Comparison of ENCODE assay signal across 8 cellular contexts in genomic region chr15:31197497-31198414, GRCh38.
DNase-seq lines count a peak whose midpoint lies in the region; ATAC-seq, FAIRE-seq and TF ChIP-seq lines count a peak whose summit lies in the region.

No MANE protein-coding gene starts in this region.

- intact Hi-C loops in endothelial cell of umbilical vein (cut with micrococcal nuclease) = no loop called here

- H3K27me3 ChIP-seq in BLaER1 (no peaks in the 10 kb centered on the region), HAP-1 (ENCODE audit: low read depth) (no peaks in the 10 kb centered on the region), endothelial cell of umbilical vein (ENCODE audit: control insufficient read depth in 2 of 2, insufficient read depth in 2 of 2, low read length in 2 of 2) (no peaks in the 10 kb centered on the region), neural cell (ENCODE audit: insufficient read depth, low read depth, low read length) (no peaks in the 10 kb centered on the region)

- H3K79me2 ChIP-seq in endothelial cell of umbilical vein (ENCODE audit: control insufficient read depth, insufficient read depth, low read length) (no peaks in the 10 kb centered on the region), neural cell (replicated peaks; ENCODE audit: insufficient read depth, low read length) (no peaks in the 10 kb centered on the region)

- TF ChIP-seq CTCF in WI38 (IDR thresholded peaks at IDR 0.05; ENCODE audit: low read depth, low read length) = peak; percentile 80
- peak; percentile 73 to 83 for TF ChIP-seq CTCF in endothelial cell of umbilical vein (IDR thresholded peaks at IDR 0.05; ENCODE audit: extremely low read depth in 1 of 2, insufficient read depth in 1 of 2, low read depth in 1 of 2, low read length in 2 of 2)
- peak; percentile 12 for TF ChIP-seq CTCF in neural cell (IDR thresholded peaks at IDR 0.05; ENCODE audit: poor library complexity, severe bottlenecking)

- no peaks in the 10 kb centered on the region for H3K36me3 ChIP-seq in BLaER1
- H3K36me3 ChIP-seq in HAP-1 (replicated peaks) = no peaks in the 10 kb centered on the region
- H3K36me3 ChIP-seq in endothelial cell of umbilical vein (ENCODE audit: control insufficient read depth in 2 of 2, extremely low read depth in 1 of 2, insufficient read depth in 2 of 2, low read length in 2 of 2) = no peaks in the 10 kb centered on the region
- no peaks in the 10 kb centered on the region for H3K36me3 ChIP-seq in neural cell (ENCODE audit: insufficient read depth, low read length)

- POLR2A ChIA-PET in endothelial cell of umbilical vein (lab: Charles Lee) = no interaction called here

- peak; percentile 31 for FAIRE-seq in endothelial cell of umbilical vein (lab: Jason Lieb, UNC)

- no peaks in the 10 kb centered on the region for H3F3A ChIP-seq in neural cell (ENCODE audit: insufficient read depth, low read length, poor library complexity, severe bottlenecking)

- H3K9me1 ChIP-seq in endothelial cell of umbilical vein (replicated peaks; ENCODE audit: control insufficient read depth, extremely low read depth, insufficient read depth, low read length) = no peaks in the 10 kb centered on the region

- no peak for TF ChIP-seq POLR2A in endothelial cell of umbilical vein (IDR thresholded peaks at IDR 0.05; ENCODE audit: low read depth, low read length)

- H3K9me3 ChIP-seq in BLaER1 (peaks cover 4% of the 10 kb centered on the region; the same call in 1 of the 2 replicates), HAP-1 (no peaks in the 10 kb centered on the region), endothelial cell of umbilical vein (replicated peaks; ENCODE audit: control insufficient read depth, insufficient read depth, low read length) (no peaks in the 10 kb centered on the region), neural cell (ENCODE audit: low read length) (no peaks in the 10 kb centered on the region)

- H2AFZ ChIP-seq in endothelial cell of umbilical vein (ENCODE audit: low read depth, low read length) (no peak overlapping the region), neural cell (ENCODE audit: low read depth, low read length) (no peak overlapping the region)

- in situ Hi-C loops in HAP-1 (cut with MboI; ENCODE audit: low sequenced_read_pairs) = no loop called here

- ATAC-seq in GM18870 (IDR thresholded peaks at IDR 0.05; ENCODE audit: unreplicated experiment) (no peak), GM18858 (IDR thresholded peaks at IDR 0.05; ENCODE audit: unreplicated experiment) (no peak), HG02973 (IDR thresholded peaks at IDR 0.05; ENCODE audit: unreplicated experiment) (no peak)

- 0 out of 2 replicates have a peak overlapping the region, but pooled peaks have one; percentile 2 for H3K4me2 ChIP-seq in BLaER1
- no peak overlapping the region for H3K4me2 ChIP-seq in endothelial cell of umbilical vein (ENCODE audit: insufficient read depth, low read length)
- no peak overlapping the region for H3K4me2 ChIP-seq in neural cell (ENCODE audit: low read length)

- TF ChIP-seq RAD21 in neural cell (conservative IDR thresholded peaks at IDR 0.05) = no peak

- H3K27ac ChIP-seq in BLaER1 = no peak overlapping the region
- H3K27ac ChIP-seq in endothelial cell of umbilical vein (ENCODE audit: insufficient read depth, low read depth, low read length) = no peak overlapping the region
- H3K27ac ChIP-seq in neural cell (ENCODE audit: low read length) = no peak overlapping the region

- dilution Hi-C loops in endothelial cell of umbilical vein (cut with MboI; ENCODE audit: extremely low pct_ligation_motif_present, low sequenced_read_pairs) = no loop called here

- H3K4me3 ChIP-seq in BLaER1 = no peak overlapping the region
- no peak overlapping the region for H3K4me3 ChIP-seq in HAP-1
- no peak overlapping the region for H3K4me3 ChIP-seq in WI38 (ENCODE audit: low read depth, low read length)
- no peak overlapping the region for H3K4me3 ChIP-seq in endothelial cell of umbilical vein (replicated peaks in 1 of 3; ENCODE audit: insufficient read depth in 1 of 3, low read depth in 1 of 3, low read length in 3 of 3)
- no peak overlapping the region for H3K4me3 ChIP-seq in neural cell (ENCODE audit: low read length)

- H4K20me1 ChIP-seq in BLaER1 (no peaks in the 10 kb centered on the region), endothelial cell of umbilical vein (replicated peaks; ENCODE audit: control insufficient read depth, extremely low read depth, insufficient read depth, low read length) (no peaks in the 10 kb centered on the region), neural cell (ENCODE audit: insufficient read depth) (no peaks in the 10 kb centered on the region)

- peaks cover 53% of the 10 kb centered on the region for H3K4me1 ChIP-seq in BLaER1
- H3K4me1 ChIP-seq in HAP-1 = no peaks in the 10 kb centered on the region
- H3K4me1 ChIP-seq in endothelial cell of umbilical vein (ENCODE audit: control insufficient read depth, extremely low read depth, insufficient read depth, low read length) = no peaks in the 10 kb centered on the region

- no peak for TF ChIP-seq EP300 in neural cell (conservative IDR thresholded peaks at IDR 0.05; ENCODE audit: poor library complexity, severe bottlenecking)

- DNase-seq in HAP-1 (ENCODE audit: low spot score in 2 of 2) (peak; percentile 31 to 79), endothelial cell of umbilical vein (ENCODE audit: low read depth, low spot score) (peak; percentile 43)

- no peaks in the 10 kb centered on the region for H3K9me2 ChIP-seq in neural cell (ENCODE audit: insufficient read depth, low read length)

- H3K9ac ChIP-seq in BLaER1 = no peak overlapping the region
- H3K9ac ChIP-seq in endothelial cell of umbilical vein (replicated peaks; ENCODE audit: extremely low read depth, insufficient read depth, low read length) = no peak overlapping the region
- no peak overlapping the region for H3K9ac ChIP-seq in neural cell (ENCODE audit: low read length)

- CTCF ChIA-PET in endothelial cell of umbilical vein (lab: Charles Lee) = interaction anchor here (1.4 to 1.6 kb wide), 2 partner anchors 291 to 292 kb away, joined by 6 to 8 read pairs; no protein-coding TSS in a partner anchor

- BruUV-seq in endothelial cell of umbilical vein (replicated peaks; lab: Mats Ljungman, UMichigan) = no TSS peak

TF ChIP-seq in endothelial cell of umbilical vein, 7 proteins besides CTCF, POLR2A, EP300 and RAD21:
- TF ChIP-seq GATA2 (IDR thresholded peaks at IDR 0.05; ENCODE audit: insufficient read depth, insufficient read length, low read depth, low read length) (no peak), MAX (IDR thresholded peaks at IDR 0.05; ENCODE audit: insufficient read depth, insufficient read length) (peak; percentile 21)
TF ChIP-seq in endothelial cell of umbilical vein: peak in this region for 1.

TF ChIP-seq in neural cell, 6 proteins besides CTCF, POLR2A, EP300 and RAD21:
- TF ChIP-seq EZH2 (IDR thresholded peaks at IDR 0.05; ENCODE audit: borderline replicate concordance, insufficient read depth, low read length, poor library complexity, severe bottlenecking) (no peak), SMC3 (conservative IDR thresholded peaks at IDR 0.05; ENCODE audit: poor library complexity) (no peak), REST (IDR thresholded peaks at IDR 0.05; ENCODE audit: borderline replicate concordance) (no peak), MXI1 (conservative IDR thresholded peaks at IDR 0.05; ENCODE audit: poor library complexity, severe bottlenecking) (no peak), POLR2AphosphoS5 (IDR thresholded peaks at IDR 0.05) (no peak)

Comparison
In these comparisons a context has a peak if more than half of its experiments do, and no peak if none do; other contexts are left out.
1. CTCF ChIP-seq: peak in every context shown above with its lines; median percentile 80 in WI38; 78 in endothelial cell of umbilical vein; 12 in neural cell.